ENCODE assay signal across 17 cellular contexts in the genomic region with DNA sequence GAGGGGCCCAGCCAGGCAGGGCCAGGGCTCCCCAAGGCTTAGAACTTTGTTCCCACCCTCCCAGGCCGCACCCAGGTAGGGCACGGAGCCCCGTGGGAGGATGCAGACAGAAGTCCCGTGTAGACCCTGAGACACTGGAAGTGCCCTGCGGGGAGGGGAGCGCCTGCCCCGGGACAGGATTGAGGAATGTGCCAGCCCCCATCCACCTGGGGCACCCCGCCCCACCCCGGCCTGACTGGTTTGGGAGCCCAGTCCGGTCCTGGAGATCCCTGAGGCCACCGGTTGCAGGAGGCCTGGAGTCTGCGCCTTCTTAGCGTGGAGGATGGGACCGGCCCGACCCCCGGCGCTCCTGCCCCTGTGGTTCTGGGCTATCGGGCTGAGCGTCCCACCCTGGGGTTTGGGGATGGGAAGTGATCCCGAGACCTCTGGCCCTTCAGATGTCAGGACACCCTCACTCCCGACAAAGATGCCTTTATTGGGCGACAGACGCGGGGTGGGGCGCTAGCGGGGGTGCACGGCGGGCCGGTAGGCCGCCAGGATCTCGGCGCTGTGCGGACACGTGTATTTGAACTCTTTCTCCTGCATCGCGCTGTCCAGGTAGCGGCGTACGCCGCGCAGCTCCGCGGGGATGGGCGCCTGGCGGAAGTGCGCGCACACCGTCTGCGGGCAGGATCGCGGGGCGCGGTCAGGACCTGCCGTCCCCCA. TPM values are rescaled to one million over a fixed set of nuclear protein-coding genes. Genes with fewer than 3 reads are reported as not detected.
DNase-seq lines count a peak whose midpoint lies in the region; ATAC-seq and TF ChIP-seq lines count a peak whose summit lies in the region.
"Had no signal": no experiment of that assay in that cellular context is flagged by ENCODE, and none has a peak within 500 bp of the region (broad histone marks: within the 10 kb centered on the region; RNA-seq: fewer than 3 reads in every experiment).

No MANE protein-coding gene starts in this region.

- H3K4me1 Mint-ChIP-seq in Caco-2 (ENCODE audit: low read depth, unreplicated experiment) (peaks cover 24% of the 10 kb centered on the region), mesothelial cell of epicardium (peaks cover 30% of the 10 kb centered on the region)
- H3K4me1 Mint-ChIP-seq in activated T-helper 17 cell treated with anti-CD3 and anti-CD28 coated beads, Interleukin-2, amount 50 U/mL, for 72 hours, result peaks cover 11% of the 10 kb centered on the region
- H3K4me1 Mint-ChIP-seq in activated CD4-positive, alpha-beta memory T cell treated with anti-CD3 and anti-CD28 coated beads, Interleukin-2, amount 10 ng/mL, durations not matched to agents 7 days and 5 days, result peaks cover 57% of the 10 kb centered on the region

- no peaks in the 10 kb centered on the region for H3K27me3 ChIP-seq in BLaER1
- no peaks in the 10 kb centered on the region for H3K27me3 ChIP-seq in Caco-2 (replicated peaks; ENCODE audit: control insufficient read depth, insufficient read depth, low read length)
- H3K27me3 ChIP-seq in psoas muscle (ENCODE audit: insufficient read depth in 3 of 3, low read length in 2 of 3), result peaks cover 0 to 19% (median 17%) of the 10 kb centered on the region in 3 donors

- H3K36me3 ChIP-seq in BLaER1, result peaks cover 15% of the 10 kb centered on the region
- H3K36me3 ChIP-seq in Caco-2 (ENCODE audit: control insufficient read depth, insufficient read depth, low read length), result no peaks in the 10 kb centered on the region
- H3K36me3 ChIP-seq in psoas muscle (ENCODE audit: insufficient read depth in 1 of 2, low read depth in 1 of 2), result peaks cover 0 to 11% of the 10 kb centered on the region in 2 donors
- H3K36me3 ChIP-seq: cardiac muscle cell had no signal

- 71 to 82% (median 77%) methylated on average over 45 to 54 of the region's 54 CpGs for WGBS in psoas muscle, 3 donors

- H3K9ac ChIP-seq in BLaER1, result no peak overlapping the region

- no peak for TF ChIP-seq CTCF in Caco-2 (IDR thresholded peaks at IDR 0.05; ENCODE audit: insufficient read depth in 1 of 2, low read depth in 1 of 2, low read length in 1 of 2, severe bottlenecking in 1 of 2, unreplicated experiment in 1 of 2)
- TF ChIP-seq CTCF in mesothelial cell of epicardium (IDR thresholded peaks at IDR 0.05; ENCODE audit: unreplicated experiment), result no peak
- TF ChIP-seq CTCF in GM10248 (IDR thresholded peaks at IDR 0.05; ENCODE audit: control extremely low read depth, extremely low read depth, low read depth, missing control alignments), result no peak
- TF ChIP-seq CTCF in psoas muscle (IDR thresholded peaks at IDR 0.05), result no peak

- H3K4me3 Mint-ChIP-seq in Caco-2 (ENCODE audit: unreplicated experiment) (peak overlapping the region; percentile 83), mesothelial cell of epicardium (peak overlapping the region; percentile 73)
- peak overlapping the region; percentile 77 for H3K4me3 Mint-ChIP-seq in activated T-helper 17 cell treated with anti-CD3 and anti-CD28 coated beads, Interleukin-2, amount 50 U/mL, for 72 hours
- H3K4me3 Mint-ChIP-seq in activated CD4-positive, alpha-beta memory T cell treated with anti-CD3 and anti-CD28 coated beads, Interleukin-2, amount 10 ng/mL, durations not matched to agents 7 days and 5 days, result no peak overlapping the region

- H3K27ac ChIP-seq in BLaER1 (no peak overlapping the region), psoas muscle (no peak overlapping the region)
- H3K27ac ChIP-seq: cardiac muscle cell had no signal

- H3K4me3 ChIP-seq in BLaER1 (no peak overlapping the region), Caco-2 (ENCODE audit: low read depth, low read length) (no peak overlapping the region), psoas muscle (no peak overlapping the region)
- H3K4me3 ChIP-seq: cardiac muscle cell had no signal

- no peak for ATAC-seq in activated T-helper 17 cell treated with anti-CD3 and anti-CD28 coated beads, Interleukin-2, amount 50 U/mL, for 72 hours (replicated peaks)
- ATAC-seq in psoas muscle, result no peak
- ATAC-seq: gastroesophageal sphincter, Right ventricle myocardium inferior had no signal

- H3K4me1 ChIP-seq in BLaER1, result peaks cover 67% of the 10 kb centered on the region
- H3K4me1 ChIP-seq in Caco-2, result peaks cover 47% of the 10 kb centered on the region
- peaks cover 10% of the 10 kb centered on the region for H3K4me1 ChIP-seq in psoas muscle

- peak in 1 of 2 experiments; percentile 61 for DNase-seq in Caco-2
- DNase-seq in mesothelial cell of epicardium (ENCODE audit: low spot score in 2 of 2, unreplicated experiment in 2 of 2), result no peak
- no peak for DNase-seq in activated CD4-positive, alpha-beta memory T cell treated with anti-CD3 and anti-CD28 coated beads, Interleukin-2, amount 10 ng/mL, durations not matched to agents 7 days and 5 days
- no peak for DNase-seq in GM10248 (ENCODE audit: extremely low spot score)
- DNase-seq in CD1c-positive myeloid dendritic cell (ENCODE audit: extremely low spot score), result no peak
- DNase-seq in psoas muscle, result no peak
- DNase-seq: CD4-positive, alpha-beta memory T cell; HFFc6; kidney; NCI-H1092 treated with DMSO at 0.1 percent for 48 hours; T1000 had no signal

- CTCF ChIA-PET in Caco-2 (lab: Charles Lee) (interaction anchor here (0.7 to 2.7 kb wide), 2 partner anchors 35 to 242 kb away, joined by 5 to 18 read pairs; no protein-coding TSS in a partner anchor), GM10248 (lab: Yijun Ruan, JAX) (interaction anchor here (0.9 to 3.8 kb wide), 5 partner anchors 12 to 46 kb away, joined by 3 to 18 read pairs (median 16); a partner anchor contains a TSS)
- CTCF ChIA-PET in activated CD4-positive, alpha-beta memory T cell treated with anti-CD3 and anti-CD28 coated beads, Interleukin-2, amount 10 ng/mL, durations not matched to agents 7 days and 5 days (lab: Charles Lee), result interaction anchor here (2.9 kb wide), 1 partner anchor 35 kb away, joined by 17 read pairs; no protein-coding TSS in a partner anchor

- no peak overlapping the region for H3K27ac Mint-ChIP-seq in Caco-2 (ENCODE audit: unreplicated experiment)
- no peak overlapping the region for H3K27ac Mint-ChIP-seq in activated T-helper 17 cell treated with anti-CD3 and anti-CD28 coated beads, Interleukin-2, amount 50 U/mL, for 72 hours
- no peak overlapping the region for H3K27ac Mint-ChIP-seq in mesothelial cell of epicardium
- no peak overlapping the region for H3K27ac Mint-ChIP-seq in activated CD4-positive, alpha-beta memory T cell treated with anti-CD3 and anti-CD28 coated beads, Interleukin-2, amount 10 ng/mL, durations not matched to agents 7 days and 5 days
- H3K27ac Mint-ChIP-seq: activated naive CD4-positive, alpha-beta T cell treated with anti-CD3 and anti-CD28 coated beads, Interleukin-2, amount 50 U/mL, for 24 hours; HFFc6 had no signal

- intact Hi-C loops in Caco-2 (cut with micrococcal nuclease; ENCODE audit: unreplicated experiment), result no loop called here
- intact Hi-C loops in psoas muscle (cut with DNase I), result loop anchor here in 1 of 2 donors (5.0 kb wide), 1 partner anchor 47 kb away; a partner anchor contains a TSS

- H3K9me3 ChIP-seq in BLaER1, result no peaks in the 10 kb centered on the region
- H3K9me3 ChIP-seq in Caco-2, result no peaks in the 10 kb centered on the region
- no peaks in the 10 kb centered on the region for H3K9me3 ChIP-seq in psoas muscle
- H3K9me3 ChIP-seq: gastroesophageal sphincter had no signal

- no TSS peak for BruUV-seq in Caco-2 (replicated peaks; lab: Mats Ljungman, UMichigan)

- no peaks in the 10 kb centered on the region for H3K27me3 Mint-ChIP-seq in Caco-2 (ENCODE audit: insufficient read depth, unreplicated experiment)
- H3K27me3 Mint-ChIP-seq in activated T-helper 17 cell treated with anti-CD3 and anti-CD28 coated beads, Interleukin-2, amount 50 U/mL, for 72 hours, result no peaks in the 10 kb centered on the region
- peaks cover 2% of the 10 kb centered on the region for H3K27me3 Mint-ChIP-seq in mesothelial cell of epicardium (ENCODE audit: low read depth)
- peaks cover 15% of the 10 kb centered on the region for H3K27me3 Mint-ChIP-seq in activated CD4-positive, alpha-beta memory T cell treated with anti-CD3 and anti-CD28 coated beads, Interleukin-2, amount 10 ng/mL, durations not matched to agents 7 days and 5 days
- H3K27me3 Mint-ChIP-seq: activated naive CD4-positive, alpha-beta T cell treated with anti-CD3 and anti-CD28 coated beads, Interleukin-2, amount 50 U/mL, for 24 hours had no signal

- POLR2A ChIA-PET in Caco-2 (lab: Charles Lee), result no interaction called here
- POLR2A ChIA-PET in activated CD4-positive, alpha-beta memory T cell treated with anti-CD3 and anti-CD28 coated beads, Interleukin-2, amount 10 ng/mL, durations not matched to agents 7 days and 5 days (lab: Charles Lee), result interaction anchor here (1.1 to 3.7 kb wide), 3 partner anchors 17 to 107 kb away, joined by 4 to 29 read pairs (median 18); a partner anchor contains a TSS
- POLR2A ChIA-PET in GM10248 (lab: Yijun Ruan, JAX), result no interaction called here

- H3K36me3 Mint-ChIP-seq in Caco-2 (ENCODE audit: insufficient read depth, unreplicated experiment) (peaks cover 45% of the 10 kb centered on the region), mesothelial cell of epicardium (no peaks in the 10 kb centered on the region)
- H3K36me3 Mint-ChIP-seq in activated T-helper 17 cell treated with anti-CD3 and anti-CD28 coated beads, Interleukin-2, amount 50 U/mL, for 72 hours (ENCODE audit: low read depth), result peaks cover 10% of the 10 kb centered on the region
- peaks cover 13% of the 10 kb centered on the region for H3K36me3 Mint-ChIP-seq in activated CD4-positive, alpha-beta memory T cell treated with anti-CD3 and anti-CD28 coated beads, Interleukin-2, amount 10 ng/mL, durations not matched to agents 7 days and 5 days (ENCODE audit: low read depth)
- H3K36me3 Mint-ChIP-seq: activated naive CD4-positive, alpha-beta T cell treated with anti-CD3 and anti-CD28 coated beads, Interleukin-2, amount 50 U/mL, for 24 hours had no signal

- peak overlapping the region; percentile 99 for H3K4me2 ChIP-seq in BLaER1

- H3K9me3 Mint-ChIP-seq in Caco-2 (ENCODE audit: unreplicated experiment) (no peaks in the 10 kb centered on the region), mesothelial cell of epicardium (peaks cover 5% of the 10 kb centered on the region)
- H3K9me3 Mint-ChIP-seq in activated T-helper 17 cell treated with anti-CD3 and anti-CD28 coated beads, Interleukin-2, amount 50 U/mL, for 72 hours, result no peaks in the 10 kb centered on the region
- no peaks in the 10 kb centered on the region for H3K9me3 Mint-ChIP-seq in activated CD4-positive, alpha-beta memory T cell treated with anti-CD3 and anti-CD28 coated beads, Interleukin-2, amount 10 ng/mL, durations not matched to agents 7 days and 5 days
- H3K9me3 Mint-ChIP-seq: activated naive CD4-positive, alpha-beta T cell treated with anti-CD3 and anti-CD28 coated beads, Interleukin-2, amount 50 U/mL, for 24 hours; CD4-positive, alpha-beta memory T cell had no signal

- H4K20me1 ChIP-seq in BLaER1, result peaks cover 24% of the 10 kb centered on the region

RNA-seq across cellular contexts. Expression of a gene that starts 2.0 kb away (rescaled TPM):
- 4.5 and 4.7 TPM in 2 replicates for total RNA-seq in Caco-2 (2022)
- total RNA-seq in activated T-helper 17 cell treated with anti-CD3 and anti-CD28 coated beads, Interleukin-2, amount 50 U/mL, for 72 hours, result under 1 TPM in 1 of 2 donors, not detected in 1; 0.26 TPM
- total RNA-seq in mesothelial cell of epicardium, result 1.5 to 2.9 TPM (median 1.7 TPM) in 3 replicates
- total RNA-seq in activated CD4-positive, alpha-beta memory T cell treated with anti-CD3 and anti-CD28 coated beads, Interleukin-2, amount 10 ng/mL, durations not matched to agents 7 days and 5 days, result 1 to 10 TPM; 3.7 to 4.9 TPM
- total RNA-seq in psoas muscle, result under 1 TPM in 3 of 4 donors, not detected in 1; 0.38 to 0.90 (median 0.54) TPM
- polyA plus RNA-seq in psoas muscle, result under 1 TPM; 0.55 to 0.94 (median 0.79) TPM
- total RNA-seq: cardiac muscle cell had no signal

RNA-seq across cellular contexts. Expression of a gene that starts 2.1 kb away (rescaled TPM):
- total RNA-seq in Caco-2 (2022) (66.2 TPM in 2 replicates), mesothelial cell of epicardium (51.1 to 58.3 TPM (median 53.1 TPM) in 3 replicates), psoas muscle (10 to 100 TPM in 3 of 4 donors, 1 to 10 TPM in 1; 9.4 to 15.6 (median 12.4) TPM)
- 10 to 100 TPM; 31.1 to 49.1 TPM for total RNA-seq in activated T-helper 17 cell treated with anti-CD3 and anti-CD28 coated beads, Interleukin-2, amount 50 U/mL, for 72 hours
- 10 to 100 TPM; 64.4 to 68.5 TPM for total RNA-seq in activated CD4-positive, alpha-beta memory T cell treated with anti-CD3 and anti-CD28 coated beads, Interleukin-2, amount 10 ng/mL, durations not matched to agents 7 days and 5 days
- 10 to 100 TPM; 16.5 to 39.2 (median 25.2) TPM for polyA plus RNA-seq in psoas muscle

RNA-seq across cellular contexts. Expression of a gene that starts 11.5 kb away (rescaled TPM):
- not detected in 2 replicates for total RNA-seq in Caco-2 (2022)
- total RNA-seq in activated T-helper 17 cell treated with anti-CD3 and anti-CD28 coated beads, Interleukin-2, amount 50 U/mL, for 72 hours, result under 1 TPM in 1 of 2 donors, not detected in 1; 0.11 TPM
- 4.7 to 5.7 TPM (median 5.5 TPM) in 3 replicates for total RNA-seq in mesothelial cell of epicardium
- total RNA-seq in activated CD4-positive, alpha-beta memory T cell treated with anti-CD3 and anti-CD28 coated beads, Interleukin-2, amount 10 ng/mL, durations not matched to agents 7 days and 5 days, result 1 to 10 TPM in 1 of 2 experiments, under 1 TPM in 1; 0.98 to 1.0 TPM
- under 1 TPM; 0.10 to 0.79 (median 0.38) TPM for total RNA-seq in psoas muscle
- polyA plus RNA-seq in psoas muscle, result under 1 TPM; 0.04 to 0.14 (median 0.06) TPM
- total RNA-seq: HFFc6 had no signal
- polyA plus RNA-seq: cardiac muscle cell; CD4-positive, alpha-beta memory T cell had no signal

RNA-seq across cellular contexts. Expression of a gene that starts 17.0 kb away (rescaled TPM):
- total RNA-seq in Caco-2 (2022) (not detected in 2 replicates), mesothelial cell of epicardium (52.6 to 58.0 TPM (median 53.5 TPM) in 3 replicates), psoas muscle (100 to 1,000 TPM in 1 of 4 donors, 10 to 100 TPM in 3; 23.3 to 130 (median 74.3) TPM)
- 1 to 10 TPM in 1 of 2 donors, not detected in 1; 1.3 TPM for total RNA-seq in activated T-helper 17 cell treated with anti-CD3 and anti-CD28 coated beads, Interleukin-2, amount 50 U/mL, for 72 hours
- 10 to 100 TPM; 44.2 to 45.4 TPM for total RNA-seq in activated CD4-positive, alpha-beta memory T cell treated with anti-CD3 and anti-CD28 coated beads, Interleukin-2, amount 10 ng/mL, durations not matched to agents 7 days and 5 days
- 10 to 100 TPM; 29.9 to 37.9 (median 37.8) TPM for polyA plus RNA-seq in psoas muscle
- total RNA-seq: HFFc6 had no signal

RNA-seq across cellular contexts. Expression of a gene that starts 33.7 kb away (rescaled TPM):
- total RNA-seq in Caco-2 (2022), result 22.6 and 27.3 TPM in 2 replicates
- total RNA-seq in activated T-helper 17 cell treated with anti-CD3 and anti-CD28 coated beads, Interleukin-2, amount 50 U/mL, for 72 hours, result 10 to 100 TPM; 43.0 to 63.9 TPM
- 57.7 to 59.3 TPM (median 58.7 TPM) in 3 replicates for total RNA-seq in mesothelial cell of epicardium
- total RNA-seq in activated CD4-positive, alpha-beta memory T cell treated with anti-CD3 and anti-CD28 coated beads, Interleukin-2, amount 10 ng/mL, durations not matched to agents 7 days and 5 days, result 10 to 100 TPM; 55.5 to 65.9 TPM
- 10 to 100 TPM; 12.2 to 23.5 (median 18.3) TPM for total RNA-seq in psoas muscle
- polyA plus RNA-seq in psoas muscle, result 10 to 100 TPM in 1 of 3 donors, 1 to 10 TPM in 2; 6.9 to 11.1 (median 8.5) TPM
